In genomic region chr13:97257800-97258799, GRCh38 we compare ENCODE assay signal across 1 cellular context.
TF ChIP-seq lines count a peak whose summit lies in the region.

No MANE protein-coding gene starts in this region.

TF ChIP-seq in K562, 482 proteins besides CTCF, POLR2A, EP300 and RAD21 (continued from another document):
- TF ChIP-seq, protein P1, sequence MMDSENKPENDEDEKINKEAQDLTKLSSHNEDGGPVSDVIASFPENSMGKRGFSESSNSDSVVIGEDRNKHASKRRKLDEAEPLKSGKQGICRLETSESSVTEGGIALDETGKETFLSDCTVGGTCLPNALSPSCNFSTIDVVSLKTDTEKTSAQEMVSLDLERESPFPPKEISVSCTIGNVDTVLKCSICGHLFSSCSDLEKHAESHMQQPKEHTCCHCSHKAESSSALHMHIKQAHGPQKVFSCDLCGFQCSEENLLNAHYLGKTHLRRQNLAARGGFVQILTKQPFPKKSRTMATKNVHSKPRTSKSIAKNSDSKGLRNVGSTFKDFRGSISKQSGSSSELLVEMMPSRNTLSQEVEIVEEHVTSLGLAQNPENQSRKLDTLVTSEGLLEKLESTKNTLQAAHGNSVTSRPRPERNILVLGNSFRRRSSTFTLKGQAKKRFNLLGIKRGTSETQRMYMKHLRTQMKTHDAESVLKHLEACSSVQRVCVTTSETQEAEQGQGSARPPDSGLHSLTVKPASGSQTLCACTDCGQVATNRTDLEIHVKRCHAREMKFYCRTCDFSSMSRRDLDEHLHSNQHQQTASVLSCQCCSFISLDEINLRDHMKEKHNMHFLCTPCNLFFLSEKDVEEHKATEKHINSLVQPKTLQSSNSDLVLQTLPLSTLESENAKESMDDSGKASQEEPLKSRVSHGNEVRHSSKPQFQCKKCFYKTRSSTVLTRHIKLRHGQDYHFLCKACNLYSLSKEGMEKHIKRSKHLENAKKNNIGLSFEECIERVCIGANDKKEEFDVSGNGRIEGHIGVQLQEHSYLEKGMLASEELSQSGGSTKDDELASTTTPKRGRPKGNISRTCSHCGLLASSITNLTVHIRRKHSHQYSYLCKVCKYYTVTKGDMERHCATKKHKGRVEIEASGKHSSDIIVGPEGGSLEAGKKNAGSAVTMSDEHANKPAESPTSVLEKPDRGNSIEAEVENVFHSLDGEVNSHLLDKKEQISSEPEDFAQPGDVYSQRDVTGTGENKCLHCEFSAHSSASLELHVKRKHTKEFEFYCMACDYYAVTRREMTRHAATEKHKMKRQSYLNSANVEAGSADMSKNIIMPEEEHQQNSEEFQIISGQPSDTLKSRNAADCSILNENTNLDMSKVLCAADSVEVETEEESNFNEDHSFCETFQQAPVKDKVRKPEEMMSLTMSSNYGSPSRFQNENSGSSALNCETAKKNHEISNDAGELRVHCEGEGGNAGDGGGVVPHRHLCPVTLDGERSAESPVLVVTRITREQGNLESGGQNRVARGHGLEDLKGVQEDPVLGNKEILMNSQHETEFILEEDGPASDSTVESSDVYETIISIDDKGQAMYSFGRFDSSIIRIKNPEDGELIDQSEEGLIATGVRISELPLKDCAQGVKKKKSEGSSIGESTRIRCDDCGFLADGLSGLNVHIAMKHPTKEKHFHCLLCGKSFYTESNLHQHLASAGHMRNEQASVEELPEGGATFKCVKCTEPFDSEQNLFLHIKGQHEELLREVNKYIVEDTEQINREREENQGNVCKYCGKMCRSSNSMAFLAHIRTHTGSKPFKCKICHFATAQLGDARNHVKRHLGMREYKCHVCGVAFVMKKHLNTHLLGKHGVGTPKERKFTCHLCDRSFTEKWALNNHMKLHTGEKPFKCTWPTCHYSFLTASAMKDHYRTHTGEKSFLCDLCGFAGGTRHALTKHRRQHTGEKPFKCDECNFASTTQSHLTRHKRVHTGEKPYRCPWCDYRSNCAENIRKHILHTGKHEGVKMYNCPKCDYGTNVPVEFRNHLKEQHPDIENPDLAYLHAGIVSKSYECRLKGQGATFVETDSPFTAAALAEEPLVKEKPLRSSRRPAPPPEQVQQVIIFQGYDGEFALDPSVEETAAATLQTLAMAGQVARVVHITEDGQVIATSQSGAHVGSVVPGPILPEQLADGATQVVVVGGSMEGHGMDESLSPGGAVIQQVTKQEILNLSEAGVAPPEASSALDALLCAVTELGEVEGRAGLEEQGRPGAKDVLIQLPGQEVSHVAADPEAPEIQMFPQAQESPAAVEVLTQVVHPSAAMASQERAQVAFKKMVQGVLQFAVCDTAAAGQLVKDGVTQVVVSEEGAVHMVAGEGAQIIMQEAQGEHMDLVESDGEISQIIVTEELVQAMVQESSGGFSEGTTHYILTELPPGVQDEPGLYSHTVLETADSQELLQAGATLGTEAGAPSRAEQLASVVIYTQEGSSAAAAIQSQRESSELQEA (IDR thresholded peaks at IDR 0.05; ENCODE audit: low read depth): no peak
- TF ChIP-seq POLR2H (tag; IDR thresholded peaks at IDR 0.05; ENCODE audit: low read depth) (peak; percentile 48; the same call in 1 of the 2 replicates), HNRNPL (IDR thresholded peaks at IDR 0.05; ENCODE audit: low read depth, low read length) (no peak), TRIM24 (IDR thresholded peaks at IDR 0.05) (no peak), ZKSCAN1 (IDR thresholded peaks at IDR 0.05; ENCODE audit: low read depth, low read length) (no peak), MAFG (tag; conservative IDR thresholded peaks at IDR 0.05) (peak; percentile 84), TBL1XR1 (IDR thresholded peaks at IDR 0.05; ENCODE audit: low read length in 2 of 2) (peak in 1 of 2 experiments; percentile 8; a peak in 1 of 4 replicates), TFAP4 (CRISPR knock-in tag; IDR thresholded peaks at IDR 0.05; ENCODE audit: borderline replicate concordance) (no peak), ZC3H8 (IDR thresholded peaks at IDR 0.05) (no peak), CTBP1 (IDR thresholded peaks at IDR 0.05; ENCODE audit: borderline replicate concordance) (peak; percentile 81), SMARCA4 (IDR thresholded peaks at IDR 0.05) (peak; percentile 88), NFXL1 (CRISPR knock-in tag; IDR thresholded peaks at IDR 0.05) (no peak), GMEB1 (CRISPR knock-in tag; IDR thresholded peaks at IDR 0.05) (no peak), LEF1 (IDR thresholded peaks at IDR 0.05) (peak; percentile 71; the same call in 1 of the 2 replicates), ATF1 (CRISPR knock-in tag; IDR thresholded peaks at IDR 0.05) (no peak), ATF1 (tag; IDR thresholded peaks at IDR 0.05) (peak; percentile 88), ZNF347 (CRISPR knock-in tag; IDR thresholded peaks at IDR 0.05; ENCODE audit: low read depth) (no peak), ZKSCAN3 (CRISPR knock-in tag; IDR thresholded peaks at IDR 0.05) (no peak), JUND (IDR thresholded peaks at IDR 0.05; ENCODE audit: borderline replicate concordance, low read depth, low read length) (peak; percentile 88), JUND (tag; IDR thresholded peaks at IDR 0.05; ENCODE audit: borderline replicate concordance, low read depth, low read length) (peak; percentile 87), SP1 (CRISPR knock-in tag; IDR thresholded peaks at IDR 0.05) (no peak), FOXK2 (conservative IDR thresholded peaks at IDR 0.05 in 1 of 2, IDR thresholded peaks at IDR 0.05 in 1 of 2; ENCODE audit: low read depth in 2 of 2) (peak; percentile 15 to 31; a peak in 1 of 4 replicates), CEBPZ (IDR thresholded peaks at IDR 0.05; ENCODE audit: borderline replicate concordance, low read depth, low read length) (no peak), ZNF316 (IDR thresholded peaks at IDR 0.05) (peak; percentile 92), MAFF (IDR thresholded peaks at IDR 0.05; ENCODE audit: low read length) (peak; percentile 49; the same call in 1 of the 2 replicates), ILK (tag; IDR thresholded peaks at IDR 0.05; ENCODE audit: borderline replicate concordance, low read depth) (no peak), STAT5B (CRISPR knock-in tag; IDR thresholded peaks at IDR 0.05) (no peak), HDAC8 (tag; IDR thresholded peaks at IDR 0.05) (peak; percentile 2; the same call in 1 of the 2 replicates), EP400 (IDR thresholded peaks at IDR 0.05) (peak; percentile 31; the same call in 1 of the 2 replicates), RBM22 (IDR thresholded peaks at IDR 0.05; ENCODE audit: low read depth, low read length, poor library complexity, severe bottlenecking) (no peak), ASH1L (IDR thresholded peaks at IDR 0.05; ENCODE audit: borderline replicate concordance, low read depth, partially characterized antibody) (no peak)
